29 cellular contexts compared by ENCODE assay signal in the genomic region with DNA sequence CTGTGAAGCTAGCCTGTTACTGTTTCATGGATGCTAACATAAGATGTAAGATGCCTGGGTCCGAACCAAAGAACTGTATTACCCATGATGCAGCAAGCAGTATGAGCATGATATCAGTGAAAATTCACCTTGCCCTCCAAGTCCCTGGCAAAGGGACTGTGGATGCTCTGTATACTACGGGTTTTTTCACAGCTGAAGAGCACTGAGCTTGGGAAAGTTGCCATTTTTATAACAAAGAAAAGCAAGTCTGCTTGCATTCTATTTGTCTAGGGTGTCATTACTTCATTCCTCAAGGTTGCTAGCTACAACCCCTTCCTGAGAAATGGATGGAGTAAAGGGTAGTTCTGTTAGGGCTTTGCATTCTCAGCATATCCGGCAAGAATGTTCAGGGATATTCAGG. TPM values are rescaled to one million over a fixed set of nuclear protein-coding genes. Genes with fewer than 3 reads are reported as not detected.
"Had no signal": no experiment of that assay in that cellular context is flagged by ENCODE, and none has a peak within 500 bp of the region (broad histone marks: within the 10 kb centered on the region; RNA-seq: fewer than 3 reads in every experiment).

No MANE protein-coding gene starts in this region.

- H3K9me3 ChIP-seq: left lung, lower lobe of right lung, mucosa of descending colon, ovary, right atrium auricular region, right lobe of liver, tibial nerve, uterus had no signal

- H3K27ac ChIP-seq: left lung, lower lobe of right lung, ovary, right atrium auricular region, right lobe of liver, tibial nerve, uterus had no signal

- ATAC-seq: left colon; left lung; lower lobe of right lung; mucosa of descending colon; naive thymus-derived CD4-positive, alpha-beta T cell; right lobe of liver; stimulated activated memory B cell treated with anti-CD40 and anti-IgM and Interleukin-4, amounts not matched to agents 10 μg/mL and 1 μg/mL and 100 μg/mL, for 72 hours; stimulated activated naive CD8-positive, alpha-beta T cell treated with anti-CD3 and anti-CD28 coated beads, Interleukin-15, amount 100 ng/mL, for 72 hours had no signal

- DNase-seq: immature natural killer cell; kidney; left colon; left lung; lower lobe of right lung; mammary epithelial cell; midbrain; mucosa of descending colon; naive thymus-derived CD4-positive, alpha-beta T cell; ovary; right lobe of liver; stimulated activated CD4-positive, alpha-beta T cell treated with anti-CD3 and anti-CD28 coated beads, Interleukin-1b, Interleukin-23, amount 100 ng/mL, for 48 hours; stimulated activated CD4-positive, alpha-beta T cell treated with anti-CD3 and anti-CD28 coated beads, Interleukin-2, amount 100 ng/mL, for 48 hours; stimulated activated CD4-positive, alpha-beta T cell treated with anti-CD3 and anti-CD28 coated beads, Interleukin-4, amount 100 ng/mL, for 4 hours; stimulated activated CD8-positive, alpha-beta memory T cell treated with anti-CD3 and anti-CD28 coated beads, Interleukin-4, amount 100 ng/mL, for 48 hours; stimulated activated naive CD4-positive, alpha-beta T cell treated with Interleukin-2 at 50 U/mL for 16 hours; stimulated activated naive CD8-positive, alpha-beta T cell treated with anti-CD3 and anti-CD28 coated beads, Interleukin-15, amount 100 ng/mL, for 72 hours; uterus had no signal

- H3K4me1 ChIP-seq: left lung, lower lobe of right lung, right lobe of liver, tibial nerve, uterus had no signal

- FAIRE-seq: kidney had no signal

- H3K4me3 ChIP-seq: left lung, lower lobe of right lung, mucosa of descending colon, ovary, right atrium auricular region, right lobe of liver, smooth muscle cell, tibial nerve, uterus had no signal

- H3K27me3 ChIP-seq: left lung, ovary, right atrium auricular region, right lobe of liver, tibial nerve, uterus had no signal

- H3K36me3 ChIP-seq: lower lobe of right lung, ovary, right atrium auricular region, right lobe of liver, tibial nerve, uterus had no signal

- H3K4me2 ChIP-seq: smooth muscle cell had no signal

RNA-seq across cellular contexts. Expression of a gene that starts 5.2 kb away (rescaled TPM):
- total RNA-seq: kidney; left colon; left lung; liver; lower lobe of right lung; mesenteric fat pad; myocyte; naive thymus-derived CD4-positive, alpha-beta T cell; natural killer cell treated with Interleukin-12 subunit alpha and Interleukin-12 subunit beta and Interleukin-15 and Interleukin-18, amount 100 ng/mL, for 72 hours; omental fat pad; ovary; progenitor cell of endocrine pancreas; right lobe of liver; smooth muscle cell; tibial nerve; ureter had no signal
- polyA plus RNA-seq: mammary epithelial cell, ovary had no signal
